Comparison of ENCODE assay signal across 8 cellular contexts in genomic region chr1:185646202-185646683, GRCh38.
DNase-seq lines count a peak whose midpoint lies in the region; ATAC-seq and TF ChIP-seq lines count a peak whose summit lies in the region.

No MANE protein-coding gene starts in this region.

- no peaks in the 10 kb centered on the region; the same call in 1 of the 2 replicates for H3K36me3 ChIP-seq in ES-I3 (ENCODE audit: insufficient read depth, low read length)

- peak overlapping the region; percentile 23 for H3K4me3 ChIP-seq in retinal pigment epithelial cell (ENCODE audit: low read length)

- peaks cover 27% of the 10 kb centered on the region for H3K4me1 ChIP-seq in ES-I3 (ENCODE audit: insufficient read depth, low read length)

- peak overlapping the region; percentile 25; the same call in 1 of the 2 replicates for H3K9ac ChIP-seq in ES-I3 (ENCODE audit: low read depth, low read length)

- H3K4me3 Mint-ChIP-seq in activated naive CD8-positive, alpha-beta T cell treated with anti-CD3 and anti-CD28 coated beads, Interleukin-2, amount 10 ng/mL, durations not matched to agents 7 days and 5 days, result peak overlapping the region; percentile 48

- DNase-seq in LHCN-M2 (ENCODE audit: low read depth), result peak; percentile 98
- DNase-seq in activated naive CD8-positive, alpha-beta T cell treated with anti-CD3 and anti-CD28 coated beads, Interleukin-2, amount 10 ng/mL, durations not matched to agents 7 days and 5 days, result no peak
- peak; percentile 41 for DNase-seq in left cardiac atrium
- peak; percentile 100 for DNase-seq in retinal pigment epithelial cell (ENCODE audit: low read depth)
- DNase-seq in GDM1 (lab: John Stamatoyannopoulos, UW), result no peak

- peaks cover 22% of the 10 kb centered on the region for H3K9me3 ChIP-seq in ES-I3 (ENCODE audit: control insufficient read depth, insufficient read depth, low read length)

- intact Hi-C loops in left cardiac atrium (cut with DNase I), result no loop called here

- peaks cover 24% of the 10 kb centered on the region for H3K9me3 Mint-ChIP-seq in activated naive CD8-positive, alpha-beta T cell treated with anti-CD3 and anti-CD28 coated beads, Interleukin-2, amount 10 ng/mL, durations not matched to agents 7 days and 5 days

- POLR2A ChIA-PET in activated naive CD8-positive, alpha-beta T cell treated with anti-CD3 and anti-CD28 coated beads, Interleukin-2, amount 10 ng/mL, durations not matched to agents 7 days and 5 days (lab: Charles Lee), result interaction anchor here (0.7 to 3.3 kb wide), 4 partner anchors 9 to 330 kb away, joined by 3 to 19 read pairs (median 4); partner anchors contain the start of gene IVNS1ABP

- no peak for TF ChIP-seq CTCF in retinal pigment epithelial cell (conservative IDR thresholded peaks at IDR 0.05; ENCODE audit: low read depth, low read length)

- H3K4me1 Mint-ChIP-seq in activated naive CD8-positive, alpha-beta T cell treated with anti-CD3 and anti-CD28 coated beads, Interleukin-2, amount 10 ng/mL, durations not matched to agents 7 days and 5 days, result peaks cover 35% of the 10 kb centered on the region

- H3K36me3 Mint-ChIP-seq in activated naive CD8-positive, alpha-beta T cell treated with anti-CD3 and anti-CD28 coated beads, Interleukin-2, amount 10 ng/mL, durations not matched to agents 7 days and 5 days, result peaks cover 33% of the 10 kb centered on the region

- H3K27ac Mint-ChIP-seq in activated naive CD8-positive, alpha-beta T cell treated with anti-CD3 and anti-CD28 coated beads, Interleukin-2, amount 10 ng/mL, durations not matched to agents 7 days and 5 days, result peak overlapping the region; percentile 20

- ATAC-seq in activated naive CD8-positive, alpha-beta T cell treated with anti-CD3 and anti-CD28 coated beads, Interleukin-2, amount 10 ng/mL, durations not matched to agents 7 days and 5 days (ENCODE audit: low read depth), result no peak
- ATAC-seq in left cardiac atrium (peak; percentile 91 to 96), GM21360 (IDR thresholded peaks at IDR 0.05; ENCODE audit: unreplicated experiment) (no peak), HG03139 (IDR thresholded peaks at IDR 0.05; ENCODE audit: unreplicated experiment) (no peak)

- H3K27me3 Mint-ChIP-seq in activated naive CD8-positive, alpha-beta T cell treated with anti-CD3 and anti-CD28 coated beads, Interleukin-2, amount 10 ng/mL, durations not matched to agents 7 days and 5 days, result no peaks in the 10 kb centered on the region

Comparison
In these comparisons a context has a peak if more than half of its experiments do, and no peak if none do; other contexts are left out.
1. DNase-seq: peak in LHCN-M2 (single experiment), left cardiac atrium (single experiment) and retinal pigment epithelial cell (single experiment); none in activated naive CD8-positive, alpha-beta T cell treated with anti-CD3 and anti-CD28 coated beads, Interleukin-2, amount 10 ng/mL, durations not matched to agents 7 days and 5 days (single experiment) and GDM1 (single experiment).
2. ATAC-seq: peak in left cardiac atrium (2 of 2); none in activated naive CD8-positive, alpha-beta T cell treated with anti-CD3 and anti-CD28 coated beads, Interleukin-2, amount 10 ng/mL, durations not matched to agents 7 days and 5 days (single experiment), GM21360 (single experiment) and HG03139 (single experiment).